Comparison of ENCODE assay signal across 8 cellular contexts in the genomic region with DNA sequence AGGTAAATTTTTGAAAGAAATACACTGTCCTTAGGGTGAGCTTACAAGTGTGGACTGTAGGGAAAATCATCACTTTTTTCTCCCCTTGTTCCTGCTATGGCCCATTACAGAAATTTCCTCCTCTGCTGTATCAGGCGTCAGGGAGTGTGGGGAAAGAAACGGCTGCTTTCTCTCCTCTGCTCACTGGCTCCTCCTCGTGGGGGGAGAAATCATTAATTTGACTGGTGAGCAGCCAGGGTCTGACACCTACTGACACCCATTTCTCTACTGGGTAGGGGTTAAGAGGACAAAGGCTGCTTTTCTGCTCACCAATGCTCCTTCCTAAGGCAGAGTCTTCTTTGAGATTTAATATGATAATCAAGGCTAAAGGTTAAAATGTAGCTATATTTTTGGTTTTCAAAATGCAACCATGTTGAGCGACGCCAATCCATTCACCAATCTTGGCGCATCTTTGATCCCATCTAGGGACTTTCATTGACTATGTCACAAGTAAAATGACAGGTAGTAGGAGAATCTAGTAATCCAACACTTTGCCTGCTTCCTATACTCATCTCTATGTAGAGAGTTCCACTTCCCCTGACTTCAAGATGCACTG. TPM values are rescaled to one million over a fixed set of nuclear protein-coding genes. Genes with fewer than 3 reads are reported as not detected.
DNase-seq lines count a peak whose midpoint lies in the region; ATAC-seq and TF ChIP-seq lines count a peak whose summit lies in the region.

No MANE protein-coding gene starts in this region.

- no peaks in the 10 kb centered on the region for H3K9me3 Mint-ChIP-seq in chondrocyte (ENCODE audit: low read depth)

- peak; percentile 51 for ATAC-seq in Right ventricle myocardium inferior
- ATAC-seq in lung (ENCODE audit: insufficient read depth, low FRiP score) = peak; percentile 69

- H3K27ac Mint-ChIP-seq in chondrocyte (ENCODE audit: unreplicated experiment) = no peak overlapping the region

- no peak overlapping the region for H3K4me3 ChIP-seq in lung

- H3K4me3 Mint-ChIP-seq in chondrocyte (ENCODE audit: unreplicated experiment) = no peak overlapping the region

- intact Hi-C loops in Right ventricle myocardium inferior (cut with DNase I) = loop anchor here (5.0 kb wide), 1 partner anchor 114 kb away; no protein-coding TSS in a partner anchor
- intact Hi-C loops in cardiac septum (cut with DNase I) = no loop called here

- TF ChIP-seq CTCF in chondrocyte (IDR thresholded peaks at IDR 0.05) = peak; percentile 80
- TF ChIP-seq CTCF in lung (IDR thresholded peaks at IDR 0.05; ENCODE audit: control extremely low read depth, extremely low read depth) = peak; percentile 59

- H3K36me3 Mint-ChIP-seq in chondrocyte (ENCODE audit: low read depth) = peaks cover 20% of the 10 kb centered on the region

- peaks cover 7% of the 10 kb centered on the region for H3K4me1 Mint-ChIP-seq in chondrocyte (ENCODE audit: low read depth)

- no peaks in the 10 kb centered on the region for H3K27me3 ChIP-seq in lung (ENCODE audit: control insufficient read depth, insufficient read depth)

- H3K27ac ChIP-seq in lung (ENCODE audit: low read depth in 1 of 2, low read length in 1 of 2) = no peak overlapping the region

- DNase-seq in Right ventricle myocardium inferior (ENCODE audit: missing footprints) = no peak
- DNase-seq in cardiac septum (ENCODE audit: low spot score) = no peak
- DNase-seq in Kasumi-1 (lab: John Stamatoyannopoulos, UW) = peak; percentile 70 to 77
- peak; percentile 48 for DNase-seq in activated CD4-positive, CD25-positive, alpha-beta regulatory T cell treated with anti-CD3 and anti-CD28 coated beads, Interleukin-2, amount 50 U/mL, for 72 hours
- no peak for DNase-seq in chondrocyte (ENCODE audit: low spot score)
- peak; percentile 54 for DNase-seq in lung (ENCODE audit: low spot score)
- DNase-seq in stimulated activated CD8-positive, alpha-beta memory T cell treated with anti-CD3 and anti-CD28 coated beads, Interleukin-7, amount 100 ng/mL, for 4 hours (ENCODE audit: low read depth in 2 of 2) = peak; percentile 16 to 20
- DNase-seq in SW 1271 (lab: John Stamatoyannopoulos, UW) = no peak

- 49 to 53% methylated on average over 6 of the region's 6 CpGs for WGBS in lung, 2 donors

- no peaks in the 10 kb centered on the region for H3K27me3 Mint-ChIP-seq in chondrocyte (ENCODE audit: low read depth)

- no peaks in the 10 kb centered on the region for H3K9me3 ChIP-seq in lung (ENCODE audit: control insufficient read depth in 2 of 2, insufficient read depth in 1 of 2, low read length in 1 of 2)

- H3K36me3 ChIP-seq in lung (ENCODE audit: control insufficient read depth in 2 of 2, insufficient read depth in 2 of 2, low read length in 2 of 2) = peaks cover 18% of the 10 kb centered on the region in 2 donors

- peaks cover 0 to under 1% of the 10 kb centered on the region in 2 donors for H3K4me1 ChIP-seq in lung (ENCODE audit: control insufficient read depth in 2 of 2, insufficient read depth in 2 of 2, low read length in 2 of 2)

RNA-seq across cellular contexts. Expression of gene SETD7, which starts 25.1 kb away (rescaled TPM):
- total RNA-seq in Right ventricle myocardium inferior (52.2 TPM), cardiac septum (58.6 TPM), chondrocyte (56.0 to 63.6 TPM (median 56.3 TPM) in 3 replicates), lung (10 to 100 TPM; 34.2 to 35.7 TPM)
- polyA plus RNA-seq in lung = 10 to 100 TPM in 1 of 2 donors, 1 to 10 TPM in 1; 8.9 to 15.5 TPM

Comparison
In these comparisons a context has a peak if more than half of its experiments do, and no peak if none do; other contexts are left out.
1. DNase-seq: peak in Kasumi-1 (2 of 2), activated CD4-positive, CD25-positive, alpha-beta regulatory T cell treated with anti-CD3 and anti-CD28 coated beads, Interleukin-2, amount 50 U/mL, for 72 hours (single experiment), lung (single experiment) and stimulated activated CD8-positive, alpha-beta memory T cell treated with anti-CD3 and anti-CD28 coated beads, Interleukin-7, amount 100 ng/mL, for 4 hours (2 of 2); none in Right ventricle myocardium inferior (single experiment), cardiac septum (single experiment), chondrocyte (single experiment) and SW 1271 (0 of 2).